In the genomic region with DNA sequence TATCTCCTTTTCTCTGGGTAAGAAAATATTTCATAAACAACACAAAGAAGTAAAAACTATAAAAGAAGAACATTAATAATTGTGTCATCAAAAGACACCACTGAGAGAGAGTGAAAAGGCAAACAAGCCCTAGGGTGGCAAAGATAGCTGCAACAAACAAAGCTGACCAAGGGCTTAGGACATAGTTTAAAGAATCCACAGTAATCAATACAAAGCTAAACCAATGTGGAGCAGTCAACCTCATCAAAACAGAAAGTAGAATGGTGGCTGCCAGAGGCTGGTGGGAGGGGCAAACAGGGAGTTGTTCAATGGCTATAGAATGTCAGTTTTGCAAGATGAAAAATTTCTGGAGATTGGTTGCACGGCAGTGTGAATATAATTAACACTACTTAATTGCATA, we compare ENCODE assay signal across 4 cellular contexts.
DNase-seq lines count a peak whose midpoint lies in the region; ATAC-seq, FAIRE-seq and TF ChIP-seq lines count a peak whose summit lies in the region.
"Not testable (repeated sequence)": the region's sequence is repeated elsewhere in the genome, so short reads cannot be mapped to it uniquely, and the experiment has no call there.

No MANE protein-coding gene starts in this region.

- 94% methylated on average over 1 of the region's 1 CpG for WGBS in HepG2 (ENCODE audit: low lambda C conversion rate)
- WGBS in right lobe of liver (ENCODE audit: insufficient coverage, low coverage, low lambda C conversion rate, missing lambda C conversion rate): 64% methylated on average over 1 of the region's 1 CpG

- H3K4me1 ChIP-seq in HepG2 (ENCODE audit: insufficient read depth, low read length); right lobe of liver: not testable (repeated sequence)

- TF ChIP-seq POLR2A in HepG2 (IDR thresholded peaks at IDR 0.05; ENCODE audit: insufficient read depth in 1 of 2, low read depth in 2 of 2, low read length in 2 of 2); right lobe of liver (IDR thresholded peaks at IDR 0.05): not testable (repeated sequence)

- H3K79me2 ChIP-seq in HepG2 (ENCODE audit: insufficient read depth, low read length): not testable (repeated sequence)

- H3K4me2 ChIP-seq in HepG2 (ENCODE audit: low read depth, low read length): not testable (repeated sequence)

- not testable (repeated sequence) for TF ChIP-seq CTCF in HepG2 (CRISPR knock-in tag; IDR thresholded peaks at IDR 0.05); right lobe of liver (IDR thresholded peaks at IDR 0.05)

- TF ChIP-seq RAD21 in HepG2 (CRISPR knock-in tag; IDR thresholded peaks at IDR 0.05): not testable (repeated sequence)

- H3K9me3 ChIP-seq in HepG2 (ENCODE audit: low read length); right lobe of liver: not testable (repeated sequence)

- H3K9ac ChIP-seq in HepG2 (ENCODE audit: insufficient read depth, low read depth, low read length): not testable (repeated sequence)

- not testable (repeated sequence) for H3K9me3 Mint-ChIP-seq in activated T-cell treated with anti-CD3 and anti-CD28 coated beads, Interleukin-2, amount 50 U/mL, for 72 hours

- intact Hi-C loops in HepG2 (cut with micrococcal nuclease; ENCODE audit: unreplicated experiment); right lobe of liver (cut with DNase I): not testable (repeated sequence)

- H3K27me3 ChIP-seq in HepG2 (ENCODE audit: control insufficient read depth in 1 of 2, insufficient read depth in 2 of 2, low read length in 2 of 2); right lobe of liver: not testable (repeated sequence)

- POLR2A ChIA-PET in HepG2 (lab: Yijun Ruan, JAX): not testable (repeated sequence)

- peak overlapping the region; percentile 40 for H3K27ac Mint-ChIP-seq in activated T-cell treated with anti-CD3 and anti-CD28 coated beads, Interleukin-2, amount 50 U/mL, for 72 hours

- not testable (repeated sequence) for H2AFZ ChIP-seq in HepG2 (ENCODE audit: low read length)

- H4K20me1 ChIP-seq in HepG2 (ENCODE audit: insufficient read depth, low read length): not testable (repeated sequence)

- not testable (repeated sequence) for DNase-seq in activated T-cell treated with anti-CD3 and anti-CD28 coated beads, Interleukin-2, amount 50 U/mL, for 72 hours; left lobe of liver (ENCODE audit: low spot score); HepG2 (ENCODE audit: low spot score)
- peak in 1 of 3 donors; percentile 19 for DNase-seq in right lobe of liver

- TF ChIP-seq EP300 in HepG2 (IDR thresholded peaks at IDR 0.05; ENCODE audit: low read depth in 2 of 2, low read length in 2 of 2); HepG2 (CRISPR knock-in tag; IDR thresholded peaks at IDR 0.05; ENCODE audit: borderline replicate concordance): not testable (repeated sequence)

- H3K27ac ChIP-seq in HepG2 (ENCODE audit: extremely low read length, insufficient read depth, low read length); right lobe of liver: not testable (repeated sequence)

- H3K4me3 ChIP-seq in HepG2 (replicated peaks in 1 of 3; ENCODE audit: insufficient read depth in 1 of 3, low read depth in 2 of 3, low read length in 3 of 3); right lobe of liver: not testable (repeated sequence)

- not testable (repeated sequence) for BruUV-seq in HepG2 (replicated peaks; lab: Mats Ljungman, UMichigan)

- in situ Hi-C loops in HepG2 (cut with HindIII; ENCODE audit: extremely low pct_ligation_motif_present, low pct_unique_long_range_greater_than_20kb): not testable (repeated sequence)

- not testable (repeated sequence) for FAIRE-seq in HepG2 (lab: Jason Lieb, UNC)

- H3K27me3 Mint-ChIP-seq in activated T-cell treated with anti-CD3 and anti-CD28 coated beads, Interleukin-2, amount 50 U/mL, for 72 hours (ENCODE audit: low read depth): not testable (repeated sequence)

- ATAC-seq in activated T-cell treated with anti-CD3 and anti-CD28 coated beads, Interleukin-2, amount 50 U/mL, for 72 hours (replicated peaks in 1 of 2): not testable (repeated sequence)
- ATAC-seq in left lobe of liver (peak; percentile 98), HepG2 (peak; percentile 80), right lobe of liver (peak; percentile 94 to 97 (median 96))

- CTCF ChIA-PET in HepG2 (lab: Yijun Ruan, JAX; ENCODE audit: low intra/inter-chr PET ratio, low total read pairs): not testable (repeated sequence)

- not testable (repeated sequence) for H3K4me3 Mint-ChIP-seq in activated T-cell treated with anti-CD3 and anti-CD28 coated beads, Interleukin-2, amount 50 U/mL, for 72 hours

- H3K36me3 Mint-ChIP-seq in activated T-cell treated with anti-CD3 and anti-CD28 coated beads, Interleukin-2, amount 50 U/mL, for 72 hours (ENCODE audit: insufficient read depth in 2 of 2): not testable (repeated sequence)

- not testable (repeated sequence) for H3K36me3 ChIP-seq in HepG2 (replicated peaks in 1 of 2; ENCODE audit: control insufficient read depth in 1 of 2, insufficient read depth in 2 of 2, low read length in 2 of 2); right lobe of liver

- not testable (repeated sequence) for H3K4me1 Mint-ChIP-seq in activated T-cell treated with anti-CD3 and anti-CD28 coated beads, Interleukin-2, amount 50 U/mL, for 72 hours (ENCODE audit: low read depth)
